8 cellular contexts compared by ENCODE assay signal in genomic region chr11:67117176-67117575, GRCh38. TPM values are rescaled to one million over a fixed set of nuclear protein-coding genes. Genes with fewer than 3 reads are reported as not detected.
DNase-seq lines count a peak whose midpoint lies in the region; ATAC-seq, FAIRE-seq and TF ChIP-seq lines count a peak whose summit lies in the region.

No MANE protein-coding gene starts in this region.

- intact Hi-C loops in kidney (cut with DNase I): no loop called here
- intact Hi-C loops in stomach (cut with DNase I; ENCODE audit: low total_unique reads): no loop called here

- H3K36me3 Mint-ChIP-seq in T-helper 2 cell treated with Interferon-gamma antibody and Interleukin-4, amounts not matched to agents 5 μg/mL and 100 μg/mL, for 36 hours (ENCODE audit: low read depth): peaks cover 18% of the 10 kb centered on the region
- peaks cover 21% of the 10 kb centered on the region for H3K36me3 Mint-ChIP-seq in activated CD4-positive, alpha-beta memory T cell treated with anti-CD3 and anti-CD28 coated beads, Interleukin-2, amount 10 ng/mL, durations not matched to agents 7 days and 5 days (ENCODE audit: low read depth)

- H3K36me3 ChIP-seq in kidney (ENCODE audit: control insufficient read depth in 1 of 2, insufficient read depth in 2 of 2, low read length in 2 of 2) (no peaks in the 10 kb centered on the region), stomach (no peaks in the 10 kb centered on the region)

- CTCF ChIA-PET in activated CD4-positive, alpha-beta memory T cell treated with anti-CD3 and anti-CD28 coated beads, Interleukin-2, amount 10 ng/mL, durations not matched to agents 7 days and 5 days (lab: Charles Lee): interaction anchor here (0.6 to 2.9 kb wide), 2 partner anchors 23 to 123 kb away, joined by 3 to 11 read pairs; no protein-coding TSS in a partner anchor

- no peaks in the 10 kb centered on the region for H3K9me3 ChIP-seq in kidney (ENCODE audit: control insufficient read depth in 1 of 2, low read length in 2 of 2)
- no peaks in the 10 kb centered on the region for H3K9me3 ChIP-seq in stomach

- no peak for TF ChIP-seq POLR2A in stomach (IDR thresholded peaks at IDR 0.05)

- H3K4me3 ChIP-seq in kidney (ENCODE audit: low read length in 2 of 2): peak overlapping the region in 1 of 2 donors; percentile 37
- peak overlapping the region in 2 of 4 donors; percentile 49 to 52 for H3K4me3 ChIP-seq in stomach

- H3K4me1 ChIP-seq in kidney (ENCODE audit: control insufficient read depth in 1 of 2, insufficient read depth in 1 of 2, low read depth in 1 of 2, low read length in 2 of 2) (peaks cover 0 to 3% of the 10 kb centered on the region in 2 donors), stomach (peaks cover 21 to 37% (median 25%) of the 10 kb centered on the region in 4 donors)

- POLR2A ChIA-PET in activated CD4-positive, alpha-beta memory T cell treated with anti-CD3 and anti-CD28 coated beads, Interleukin-2, amount 10 ng/mL, durations not matched to agents 7 days and 5 days (lab: Charles Lee): interaction anchor here (1.0 to 3.7 kb wide), 4 partner anchors 8 to 273 kb away, joined by 3 to 24 read pairs (median 4); partner anchors contain the start of gene ANKRD13D

- peak overlapping the region; percentile 67 to 69 for H3K27ac ChIP-seq in kidney (ENCODE audit: low read depth in 2 of 2, low read length in 2 of 2)
- peak overlapping the region in 4 of 5 donors; percentile 97 to 100 (median 98) for H3K27ac ChIP-seq in stomach

- TF ChIP-seq CTCF in kidney (IDR thresholded peaks at IDR 0.05; ENCODE audit: borderline replicate concordance, extremely low read depth, insufficient read depth) (no peak), stomach (IDR thresholded peaks at IDR 0.05) (no peak)

- peaks cover 18% of the 10 kb centered on the region for H3K4me1 Mint-ChIP-seq in T-helper 2 cell treated with Interferon-gamma antibody and Interleukin-4, amounts not matched to agents 5 μg/mL and 100 μg/mL, for 36 hours (ENCODE audit: low read depth)
- H3K4me1 Mint-ChIP-seq in activated CD4-positive, alpha-beta memory T cell treated with anti-CD3 and anti-CD28 coated beads, Interleukin-2, amount 10 ng/mL, durations not matched to agents 7 days and 5 days: peaks cover 20% of the 10 kb centered on the region

- H3K27ac Mint-ChIP-seq in T-helper 2 cell treated with Interferon-gamma antibody and Interleukin-4, amounts not matched to agents 5 μg/mL and 100 μg/mL, for 36 hours: peak overlapping the region; percentile 73
- peak overlapping the region; percentile 73 for H3K27ac Mint-ChIP-seq in activated CD4-positive, alpha-beta memory T cell treated with anti-CD3 and anti-CD28 coated beads, Interleukin-2, amount 10 ng/mL, durations not matched to agents 7 days and 5 days

- H3K9ac ChIP-seq in kidney (ENCODE audit: low read length in 2 of 2): peak overlapping the region in 1 of 2 donors; percentile 14

- ATAC-seq in GM18868 (IDR thresholded peaks at IDR 0.05; ENCODE audit: unreplicated experiment) (no peak), HG02884 (IDR thresholded peaks at IDR 0.05; ENCODE audit: unreplicated experiment) (no peak)

- DNase-seq in T-helper 2 cell treated with Interferon-gamma antibody and Interleukin-4, amounts not matched to agents 5 μg/mL and 100 μg/mL, for 36 hours (ENCODE audit: low spot score): no peak
- DNase-seq in T-helper 2 cell (no peak), kidney (no peak), stomach (no peak), ecto neural progenitor cell (ENCODE audit: low spot score) (no peak)
- DNase-seq in activated CD4-positive, alpha-beta memory T cell treated with anti-CD3 and anti-CD28 coated beads, Interleukin-2, amount 10 ng/mL, durations not matched to agents 7 days and 5 days: no peak

- WGBS in stomach, 5 donors: 74 to 80% (median 79%) methylated on average over 7 of the region's 7 CpGs

- H3K9me3 Mint-ChIP-seq in T-helper 2 cell treated with Interferon-gamma antibody and Interleukin-4, amounts not matched to agents 5 μg/mL and 100 μg/mL, for 36 hours: no peaks in the 10 kb centered on the region
- no peaks in the 10 kb centered on the region for H3K9me3 Mint-ChIP-seq in activated CD4-positive, alpha-beta memory T cell treated with anti-CD3 and anti-CD28 coated beads, Interleukin-2, amount 10 ng/mL, durations not matched to agents 7 days and 5 days

- H3K27me3 ChIP-seq in stomach: no peaks in the 10 kb centered on the region

- peaks cover 7% of the 10 kb centered on the region for H3K27me3 Mint-ChIP-seq in T-helper 2 cell treated with Interferon-gamma antibody and Interleukin-4, amounts not matched to agents 5 μg/mL and 100 μg/mL, for 36 hours (ENCODE audit: low read depth)
- H3K27me3 Mint-ChIP-seq in activated CD4-positive, alpha-beta memory T cell treated with anti-CD3 and anti-CD28 coated beads, Interleukin-2, amount 10 ng/mL, durations not matched to agents 7 days and 5 days: peaks cover 9% of the 10 kb centered on the region

- H3K4me3 Mint-ChIP-seq in T-helper 2 cell treated with Interferon-gamma antibody and Interleukin-4, amounts not matched to agents 5 μg/mL and 100 μg/mL, for 36 hours: peak overlapping the region; percentile 73
- H3K4me3 Mint-ChIP-seq in activated CD4-positive, alpha-beta memory T cell treated with anti-CD3 and anti-CD28 coated beads, Interleukin-2, amount 10 ng/mL, durations not matched to agents 7 days and 5 days: peak overlapping the region; percentile 72

- no peak for TF ChIP-seq EP300 in stomach (IDR thresholded peaks at IDR 0.05)

- FAIRE-seq in kidney (lab: Jason Lieb, UNC): no peak

RNA-seq across cellular contexts. Expression of gene KDM2A, which starts 1.9 kb away (rescaled TPM):
- total RNA-seq in activated CD4-positive, alpha-beta memory T cell treated with anti-CD3 and anti-CD28 coated beads, Interleukin-2, amount 10 ng/mL, durations not matched to agents 7 days and 5 days: 10 to 100 TPM; 87.1 to 95.9 TPM
- total RNA-seq in kidney (82.6 TPM), stomach (100 to 1,000 TPM in 3 of 5 donors, 10 to 100 TPM in 2; 50.7 to 125 (median 110) TPM)
- polyA plus RNA-seq in kidney (ENCODE audit: insufficient read depth, low read depth, low replicate concordance) (16.2 TPM), stomach (10 to 100 TPM; 15.4 to 24.9 (median 20.0) TPM)
